Comparison of ENCODE assay signal across 10 cellular contexts in the genomic region with DNA sequence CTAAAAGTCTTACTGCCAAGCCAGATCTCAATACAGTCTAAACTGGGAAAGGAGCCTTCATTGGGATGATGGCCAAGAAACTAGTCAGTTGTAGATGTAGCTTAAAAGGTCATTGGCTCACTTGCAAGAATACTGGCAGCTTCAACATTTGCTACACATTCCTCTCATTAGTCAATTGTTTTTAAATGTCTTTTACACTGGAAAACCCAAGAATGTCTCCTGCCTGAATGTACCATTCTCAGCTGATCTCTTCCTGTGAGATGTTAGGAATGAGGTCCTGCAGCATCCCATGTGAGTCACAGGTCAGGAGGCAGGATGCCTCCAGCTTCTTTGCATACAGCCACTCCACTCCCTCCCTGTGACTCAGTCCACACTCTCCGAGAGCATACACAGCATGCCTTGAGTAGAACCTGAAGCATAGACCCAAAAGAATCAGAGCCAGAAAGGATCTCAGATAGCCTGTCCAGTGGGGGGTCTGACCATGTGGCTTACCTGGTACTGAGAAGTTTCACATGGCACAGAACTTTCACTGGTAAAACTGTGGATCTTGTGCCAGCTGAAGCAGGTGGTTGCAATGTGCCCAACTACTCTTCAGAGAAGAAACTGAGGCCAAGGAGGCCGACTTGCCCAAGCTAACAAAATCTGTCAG. TPM values are rescaled to one million over a fixed set of nuclear protein-coding genes. Genes with fewer than 3 reads are reported as not detected.
DNase-seq lines count a peak whose midpoint lies in the region; ATAC-seq, FAIRE-seq and TF ChIP-seq lines count a peak whose summit lies in the region.
"Had no signal": no experiment of that assay in that cellular context is flagged by ENCODE, and none has a peak within 500 bp of the region (broad histone marks: within the 10 kb centered on the region; RNA-seq: fewer than 3 reads in every experiment).

No MANE protein-coding gene starts in this region.

- 37% methylated on average over 2 of the region's 2 CpGs for WGBS in SK-N-SH (ENCODE audit: low lambda C conversion rate)
- 79 to 82% methylated on average over 2 of the region's 2 CpGs for WGBS in pancreas, 2 donors

- TF ChIP-seq EP300 in SK-N-SH (IDR thresholded peaks at IDR 0.05; ENCODE audit: borderline replicate concordance in 1 of 2, low read depth in 1 of 2, low read length in 1 of 2): peak in 1 of 2 experiments; percentile 69; a peak in 2 of 4 replicates

- H3K9me3 ChIP-seq in Caco-2: no peaks in the 10 kb centered on the region
- H3K9me3 ChIP-seq in SK-N-SH: no peaks in the 10 kb centered on the region
- H3K9me3 ChIP-seq in pancreas: no peaks in the 10 kb centered on the region
- H3K9me3 ChIP-seq in A673 (ENCODE audit: low read depth, low read length, poor library complexity, severe bottlenecking): no peaks in the 10 kb centered on the region

- H3K9me3 Mint-ChIP-seq in Caco-2 (ENCODE audit: unreplicated experiment): peaks cover 10% of the 10 kb centered on the region
- H3K9me3 Mint-ChIP-seq: central memory CD8-positive, alpha-beta T cell had no signal

- H2AFZ ChIP-seq in SK-N-SH (ENCODE audit: low read depth): no peak overlapping the region; the same call in 1 of the 2 replicates

- H3K4me3 ChIP-seq in Caco-2 (ENCODE audit: low read depth, low read length) (no peak overlapping the region), SK-N-SH (ENCODE audit: low read depth in 2 of 2, low read length in 1 of 2) (no peak overlapping the region), pancreas (no peak overlapping the region), A673 (ENCODE audit: low read depth, low read length, poor library complexity, severe bottlenecking) (no peak overlapping the region)

- ATAC-seq in foreskin keratinocyte (peak; percentile 98), pancreas (peak; percentile 22 to 82 (median 66)), HG02678 (IDR thresholded peaks at IDR 0.05; ENCODE audit: unreplicated experiment) (no peak)

- POLR2A ChIA-PET in Caco-2 (lab: Charles Lee) (interaction anchor here (0.6 to 1.4 kb wide), 4 partner anchors 17 to 157 kb away, joined by 3 to 6 read pairs (median 4); a partner anchor contains a TSS), SK-N-SH (lab: Yijun Ruan, JAX) (no interaction called here), A673 (lab: Charles Lee; ENCODE audit: low non-redundant PET) (no interaction called here)

- no peaks in the 10 kb centered on the region for H4K20me1 ChIP-seq in SK-N-SH (ENCODE audit: insufficient read depth)

- peaks cover 39% of the 10 kb centered on the region for H3K4me1 Mint-ChIP-seq in Caco-2 (ENCODE audit: low read depth, unreplicated experiment)
- H3K4me1 Mint-ChIP-seq: central memory CD8-positive, alpha-beta T cell had no signal

- H3K36me3 ChIP-seq in Caco-2 (ENCODE audit: control insufficient read depth, insufficient read depth, low read length): peaks cover 1% of the 10 kb centered on the region
- no peaks in the 10 kb centered on the region for H3K36me3 ChIP-seq in SK-N-SH (replicated peaks in 1 of 2; ENCODE audit: control insufficient read depth in 1 of 2, insufficient read depth in 2 of 2, low read length in 1 of 2)
- no peaks in the 10 kb centered on the region for H3K36me3 ChIP-seq in pancreas
- H3K36me3 ChIP-seq in A673 (ENCODE audit: insufficient read depth, low read length, poor library complexity, severe bottlenecking): no peaks in the 10 kb centered on the region

- H3F3A ChIP-seq in SK-N-SH (replicated peaks; ENCODE audit: insufficient read depth): peaks cover 19% of the 10 kb centered on the region

- DNase-seq in Caco-2 (peak; percentile 71 to 78), SK-N-SH (no peak), foreskin keratinocyte (peak; percentile 98 to 99), pancreas (no peak), A673 (ENCODE audit: low spot score) (no peak), mesenteric fat pad (ENCODE audit: low spot score) (no peak), NCI-H748 (lab: John Stamatoyannopoulos, UW; ENCODE audit: unreplicated experiment) (no peak)

- H3K36me3 Mint-ChIP-seq in Caco-2 (ENCODE audit: insufficient read depth, unreplicated experiment): peaks cover 19% of the 10 kb centered on the region

- no peaks in the 10 kb centered on the region for H3K79me2 ChIP-seq in SK-N-SH (ENCODE audit: insufficient read depth)

- H3K4me3 Mint-ChIP-seq in Caco-2 (ENCODE audit: unreplicated experiment): no peak overlapping the region
- H3K4me3 Mint-ChIP-seq: central memory CD8-positive, alpha-beta T cell had no signal

- H3K27me3 ChIP-seq in Caco-2 (replicated peaks; ENCODE audit: control insufficient read depth, insufficient read depth, low read length): no peaks in the 10 kb centered on the region
- H3K27me3 ChIP-seq in SK-N-SH (ENCODE audit: insufficient read depth): no peaks in the 10 kb centered on the region
- H3K27me3 ChIP-seq in foreskin keratinocyte: no peaks in the 10 kb centered on the region
- H3K27me3 ChIP-seq in pancreas: no peaks in the 10 kb centered on the region
- no peaks in the 10 kb centered on the region for H3K27me3 ChIP-seq in A673 (replicated peaks; ENCODE audit: insufficient read depth, low read depth, low read length, poor library complexity)

- intact Hi-C loops in Caco-2 (cut with micrococcal nuclease; ENCODE audit: unreplicated experiment): loop anchor here (2.0 kb wide), 1 partner anchor 55 kb away; no protein-coding TSS in a partner anchor
- intact Hi-C loops in pancreas (cut with DNase I): no loop called here
- intact Hi-C loops in A673 (cut with micrococcal nuclease; ENCODE audit: unreplicated experiment): no loop called here

- TF ChIP-seq RAD21 in SK-N-SH (IDR thresholded peaks at IDR 0.05; ENCODE audit: low read length): no peak

- BruUV-seq in Caco-2 (replicated peaks; lab: Mats Ljungman, UMichigan) (no TSS peak), A673 (replicated peaks; lab: Mats Ljungman, UMichigan) (no TSS peak)

- H3K9ac ChIP-seq in SK-N-SH: no peak overlapping the region

- CTCF ChIA-PET in Caco-2 (lab: Charles Lee): interaction anchor here (0.6 kb wide), 1 partner anchor 62 kb away, joined by 3 read pairs; no protein-coding TSS in a partner anchor
- CTCF ChIA-PET in SK-N-SH (lab: Yijun Ruan, JAX): interaction anchor here (1.2 kb wide), 1 partner anchor 11 kb away, joined by 3 read pairs; no protein-coding TSS in a partner anchor
- CTCF ChIA-PET in A673 (lab: Charles Lee): no interaction called here

- FAIRE-seq in pancreas (lab: Jason Lieb, UNC): no peak
- FAIRE-seq: G401.6 had no signal

- TF ChIP-seq CTCF in Caco-2 (IDR thresholded peaks at IDR 0.05; ENCODE audit: insufficient read depth in 1 of 2, low read depth in 1 of 2, low read length in 1 of 2, severe bottlenecking in 1 of 2, unreplicated experiment in 1 of 2) (no peak), SK-N-SH (IDR thresholded peaks at IDR 0.05) (no peak), foreskin keratinocyte (conservative IDR thresholded peaks at IDR 0.05) (no peak), pancreas (IDR thresholded peaks at IDR 0.05) (no peak), A673 (conservative IDR thresholded peaks at IDR 0.05; ENCODE audit: low read depth, low read length) (no peak)

- peak overlapping the region in 1 of 2 experiments; percentile 79; a peak in 2 of 4 replicates for H3K27ac ChIP-seq in SK-N-SH (ENCODE audit: low read depth in 2 of 2, low read length in 1 of 2)
- peak overlapping the region; percentile 8 for H3K27ac ChIP-seq in foreskin keratinocyte
- no peak overlapping the region for H3K27ac ChIP-seq in pancreas
- no peak overlapping the region for H3K27ac ChIP-seq in A673 (ENCODE audit: low read depth, low read length, poor library complexity, severe bottlenecking)

- no peaks in the 10 kb centered on the region for H3K27me3 Mint-ChIP-seq in Caco-2 (ENCODE audit: insufficient read depth, unreplicated experiment)
- H3K27me3 Mint-ChIP-seq: central memory CD8-positive, alpha-beta T cell had no signal

- peaks cover 50% of the 10 kb centered on the region for H3K4me1 ChIP-seq in Caco-2
- H3K4me1 ChIP-seq in SK-N-SH (ENCODE audit: control insufficient read depth in 1 of 2, insufficient read depth in 2 of 2, low read depth in 1 of 2, low read length in 1 of 2): peaks cover 0 to 23% of the 10 kb centered on the region in 2 experiments; a peak in 2 of 4 replicates
- H3K4me1 ChIP-seq in foreskin keratinocyte: peaks cover 18% of the 10 kb centered on the region
- H3K4me1 ChIP-seq in pancreas: peaks cover 0 to 11% (median 10%) of the 10 kb centered on the region in 3 donors
- peaks cover 4% of the 10 kb centered on the region for H3K4me1 ChIP-seq in A673 (ENCODE audit: insufficient read depth, low read length, poor library complexity, severe bottlenecking)

- H3K9me2 ChIP-seq in SK-N-SH: no peaks in the 10 kb centered on the region

- peak overlapping the region; percentile 55 for H3K4me2 ChIP-seq in SK-N-SH

- peak overlapping the region; percentile 77 for H3K27ac Mint-ChIP-seq in Caco-2 (ENCODE audit: unreplicated experiment)

TF ChIP-seq in SK-N-SH, 30 proteins besides CTCF, POLR2A, EP300 and RAD21 (continues in another document):
- TF ChIP-seq POLR2AphosphoS5 (IDR thresholded peaks at IDR 0.05; ENCODE audit: low read depth, low read length) (peak; percentile 71; the same call in 1 of the 2 replicates), RCOR1 (IDR thresholded peaks at IDR 0.05; ENCODE audit: low read length) (no peak), MXI1 (IDR thresholded peaks at IDR 0.05; ENCODE audit: low read depth, low read length) (no peak), GABPA (IDR thresholded peaks at IDR 0.05; ENCODE audit: low read depth) (no peak), SIN3A (IDR thresholded peaks at IDR 0.05; ENCODE audit: borderline replicate concordance, low read depth, low read length) (no peak), NRF1 (IDR thresholded peaks at IDR 0.05; ENCODE audit: low read depth, low read length) (no peak), CHD2 (IDR thresholded peaks at IDR 0.05; ENCODE audit: low read length, partially characterized antibody) (no peak), FOSL2 (IDR thresholded peaks at IDR 0.05; ENCODE audit: borderline replicate concordance, low read depth) (peak; percentile 92), FOXM1 (IDR thresholded peaks at IDR 0.05; ENCODE audit: low read depth) (no peak), TEAD4 (IDR thresholded peaks at IDR 0.05; ENCODE audit: borderline replicate concordance, insufficient read depth) (peak; percentile 75; the same call in 1 of the 2 replicates)

RNA-seq across cellular contexts. Expression of a gene that starts 56.0 kb away (rescaled TPM):
- 146 and 147 TPM in 2 replicates for total RNA-seq in Caco-2 (2022)
- polyA plus RNA-seq in SK-N-SH (2012; rRNA removed): 43.2 and 48.8 TPM in 2 replicates
- 44.1 and 51.7 TPM in 2 replicates for polyA plus RNA-seq in SK-N-SH (2012; cell fraction: cytosol; rRNA removed)
- polyA plus RNA-seq in SK-N-SH (2012; cell fraction: nucleus; rRNA removed): 144 and 147 TPM in 2 replicates
- 93.4 and 98.9 TPM in 2 replicates for total RNA-seq in foreskin keratinocyte
- polyA plus RNA-seq in foreskin keratinocyte: 26.4 and 29.4 TPM in 2 replicates
- 10 to 100 TPM; 67.3 to 84.4 (median 70.0) TPM for total RNA-seq in pancreas
- polyA plus RNA-seq in pancreas: 10 to 100 TPM; 28.7 to 44.5 TPM
- total RNA-seq in A673 (2021): 138 and 156 TPM in 2 replicates
- 164 TPM for total RNA-seq in mesenteric fat pad

Comparison
In these comparisons a context has a peak if more than half of its experiments do, and no peak if none do; other contexts are left out.
1. DNase-seq: peak in Caco-2 (2 of 2) and foreskin keratinocyte (2 of 2); none in SK-N-SH (single experiment), pancreas (0 of 6), A673 (single experiment), mesenteric fat pad (single experiment) and NCI-H748 (single experiment).